Comparison of ENCODE assay signal across 20 cellular contexts in the genomic region with DNA sequence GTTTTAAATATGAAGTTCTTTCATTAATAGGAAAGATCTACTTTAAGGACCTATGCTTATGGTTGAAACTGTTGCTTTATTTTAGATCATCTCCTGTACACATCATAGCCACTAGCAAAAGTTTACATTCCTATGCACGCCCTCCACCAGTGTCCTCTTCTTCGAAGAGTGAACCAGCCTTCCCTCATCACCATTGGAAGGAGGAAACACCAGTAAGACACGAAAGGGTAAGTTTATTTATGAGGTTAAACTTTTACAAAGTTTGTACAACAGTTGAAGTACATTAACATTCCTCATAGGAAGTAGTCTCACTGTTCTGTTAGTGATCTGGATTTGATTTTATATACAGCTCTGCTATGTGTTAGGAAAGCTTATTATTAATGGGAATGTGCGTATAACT.
"Had no signal": no experiment of that assay in that cellular context is flagged by ENCODE, and none has a peak within 500 bp of the region (broad histone marks: within the 10 kb centered on the region; RNA-seq: fewer than 3 reads in every experiment).

No MANE protein-coding gene starts in this region.

- H3K4me3 Mint-ChIP-seq: activated CD4-positive, alpha-beta T cell treated with anti-CD3 and anti-CD28 coated beads for 36 hours; activated naive CD4-positive, alpha-beta T cell treated with anti-CD3 and anti-CD28 coated beads, Interleukin-2, amount 10 ng/mL, durations not matched to agents 7 days and 5 days; activated T-cell treated with anti-CD3 and anti-CD28 coated beads, Interleukin-2, amount 50 U/mL, for 24 hours; neural crest cell; stimulated activated naive CD8-positive, alpha-beta T cell treated with anti-CD3 and anti-CD28 coated beads, Interleukin-15, amount 100 ng/mL, for 72 hours; WTC11 had no signal

- H3K4me3 ChIP-seq: adrenal gland, breast epithelium, lung, right atrium auricular region, suprapubic skin, transverse colon had no signal

- H3K27me3 ChIP-seq: adrenal gland, breast epithelium, right atrium auricular region, suprapubic skin, transverse colon had no signal

- H3K27me3 Mint-ChIP-seq: activated CD4-positive, alpha-beta T cell treated with anti-CD3 and anti-CD28 coated beads for 36 hours; activated naive CD4-positive, alpha-beta T cell treated with anti-CD3 and anti-CD28 coated beads, Interleukin-2, amount 10 ng/mL, durations not matched to agents 7 days and 5 days; activated T-cell treated with anti-CD3 and anti-CD28 coated beads, Interleukin-2, amount 50 U/mL, for 24 hours; progenitor cell of endocrine pancreas; stimulated activated naive CD8-positive, alpha-beta T cell treated with anti-CD3 and anti-CD28 coated beads, Interleukin-15, amount 100 ng/mL, for 72 hours had no signal

- DNase-seq: activated CD4-positive, alpha-beta T cell treated with anti-CD3 and anti-CD28 coated beads for 36 hours; activated CD4-positive, alpha-beta T cell treated with anti-CD3 and anti-CD28 coated beads, Interleukin-2, amount 50 U/mL, for 48 hours; activated naive CD4-positive, alpha-beta T cell treated with anti-CD3 and anti-CD28 coated beads, Interleukin-2, amount 10 ng/mL, durations not matched to agents 7 days and 5 days; activated T-cell treated with anti-CD3 and anti-CD28 coated beads, Interleukin-2, amount 50 U/mL, for 24 hours; cerebellar nuclear complex; cortex of kidney; stimulated activated CD4-positive, alpha-beta T cell treated with anti-CD3 and anti-CD28 coated beads, Interleukin-2, amount 100 ng/mL, for 24 hours; stimulated activated naive CD8-positive, alpha-beta T cell treated with anti-CD3 and anti-CD28 coated beads, Interleukin-15, amount 100 ng/mL, for 72 hours; transverse colon had no signal

- H3K4me1 ChIP-seq: breast epithelium had no signal

- H3K27ac ChIP-seq: breast epithelium, right atrium auricular region, suprapubic skin, transverse colon had no signal

- H3K9me3 ChIP-seq: adrenal gland, breast epithelium, right atrium auricular region, suprapubic skin, transverse colon had no signal

- ATAC-seq: activated CD4-positive, alpha-beta T cell treated with anti-CD3 and anti-CD28 coated beads for 36 hours; esophagus mucosa; left lobe of liver; stimulated activated naive CD8-positive, alpha-beta T cell treated with anti-CD3 and anti-CD28 coated beads, Interleukin-15, amount 100 ng/mL, for 72 hours; WTC11 had no signal

- H3K4me1 Mint-ChIP-seq: activated naive CD4-positive, alpha-beta T cell treated with anti-CD3 and anti-CD28 coated beads, Interleukin-2, amount 10 ng/mL, durations not matched to agents 7 days and 5 days; neural crest cell; WTC11 had no signal

- H3K9me3 Mint-ChIP-seq: activated naive CD4-positive, alpha-beta T cell treated with anti-CD3 and anti-CD28 coated beads, Interleukin-2, amount 10 ng/mL, durations not matched to agents 7 days and 5 days; activated T-cell treated with anti-CD3 and anti-CD28 coated beads, Interleukin-2, amount 50 U/mL, for 24 hours; activated T-helper 2 cell treated with anti-CD3 and anti-CD28 coated beads, Interferon-gamma antibody, Interleukin-2, Interleukin-4, amounts not matched to agents 10 μg/mL and 5 μg/mL and 100 μg/mL, durations not matched to agents 14 hours and 24 hours and 36 hours; neural crest cell; stimulated activated naive CD8-positive, alpha-beta T cell treated with anti-CD3 and anti-CD28 coated beads, Interleukin-15, amount 100 ng/mL, for 72 hours; WTC11 had no signal

- H3K27ac Mint-ChIP-seq: activated naive CD4-positive, alpha-beta T cell treated with anti-CD3 and anti-CD28 coated beads, Interleukin-2, amount 10 ng/mL, durations not matched to agents 7 days and 5 days; activated T-helper 2 cell treated with anti-CD3 and anti-CD28 coated beads, Interferon-gamma antibody, Interleukin-2, Interleukin-4, amounts not matched to agents 10 μg/mL and 5 μg/mL and 100 μg/mL, durations not matched to agents 14 hours and 24 hours and 36 hours; progenitor cell of endocrine pancreas; WTC11 had no signal
